ENCODE assay signal across 12 cellular contexts in genomic region chr16:11350531-11351335, GRCh38. TPM values are rescaled to one million over a fixed set of nuclear protein-coding genes. Genes with fewer than 3 reads are reported as not detected.
DNase-seq lines count a peak whose midpoint lies in the region; ATAC-seq, FAIRE-seq and TF ChIP-seq lines count a peak whose summit lies in the region.
"Had no signal": no experiment of that assay in that cellular context is flagged by ENCODE, and none has a peak within 500 bp of the region (broad histone marks: within the 10 kb centered on the region; RNA-seq: fewer than 3 reads in every experiment).

No MANE protein-coding gene starts in this region.

- FAIRE-seq in K562 (lab: Jason Lieb, UNC): no peak

- H3K9me3 Mint-ChIP-seq in stimulated activated memory B cell treated with anti-CD40 and anti-IgM and Interleukin-4, amounts not matched to agents 10 μg/mL and 1 μg/mL and 100 μg/mL, for 72 hours: no peaks in the 10 kb centered on the region
- H3K9me3 Mint-ChIP-seq: neural crest cell had no signal

- H3K4me2 ChIP-seq in K562 (ENCODE audit: insufficient read depth, low read length) (no peak overlapping the region), mesenchymal stem cell (ENCODE audit: low read length, poor library complexity, severe bottlenecking) (no peak overlapping the region)

- H2BK15ac ChIP-seq in mesenchymal stem cell (ENCODE audit: low read depth, poor library complexity, severe bottlenecking): no peak overlapping the region

- H2AFZ ChIP-seq in K562 (ENCODE audit: low read depth, low read length) (no peak overlapping the region), mesenchymal stem cell (ENCODE audit: low read depth, low read length) (no peak overlapping the region)

- H3K27me3 ChIP-seq in K562 (ENCODE audit: control insufficient read depth in 2 of 2, insufficient read depth in 2 of 2, low read length in 2 of 2): no peaks in the 10 kb centered on the region
- H3K27me3 ChIP-seq in mesenchymal stem cell (ENCODE audit: control insufficient read depth in 1 of 2, insufficient read depth in 1 of 2, low read length in 2 of 2): no peaks in the 10 kb centered on the region
- H3K27me3 ChIP-seq in transverse colon: no peaks in the 10 kb centered on the region
- H3K27me3 ChIP-seq in MG63: no peaks in the 10 kb centered on the region

- H3K4me3 ChIP-seq in HFF-Myc (replicated peaks; ENCODE audit: low read depth, low read length) (peak overlapping the region; percentile 26), K562 (no peak overlapping the region), mesenchymal stem cell (ENCODE audit: insufficient read depth in 1 of 2, low read depth in 1 of 2, low read length in 2 of 2) (peak overlapping the region in 1 of 2 experiments; percentile 59), transverse colon (no peak overlapping the region), MG63 (no peak overlapping the region)

- no peaks in the 10 kb centered on the region; the same call in 1 of the 2 replicates for H4K20me1 ChIP-seq in K562 (replicated peaks; ENCODE audit: control insufficient read depth, insufficient read depth, low read length)

- H3K9me3 ChIP-seq in K562 (replicated peaks; ENCODE audit: control insufficient read depth, insufficient read depth, low read depth, low read length) (no peaks in the 10 kb centered on the region; the same call in 1 of the 2 replicates), mesenchymal stem cell (ENCODE audit: control insufficient read depth, low read length) (no peaks in the 10 kb centered on the region), transverse colon (no peaks in the 10 kb centered on the region), MG63 (0 out of 2 replicates have a peak, but pooled peaks cover 1% of the 10 kb centered on the region)

- peaks cover 17% of the 10 kb centered on the region for H3K79me2 ChIP-seq in K562 (ENCODE audit: control insufficient read depth, insufficient read depth, low read length)

- POLR2A ChIA-PET in K562 (lab: Yijun Ruan, JAX): interaction anchor here (0.5 kb wide), 1 partner anchor 513 kb away, joined by 3 read pairs; no protein-coding TSS in a partner anchor

- H3K9me1 ChIP-seq in K562 (ENCODE audit: control insufficient read depth, insufficient read depth, low read length): no peaks in the 10 kb centered on the region

- ATAC-seq in K562 (no peak), GM19035 (IDR thresholded peaks at IDR 0.05; ENCODE audit: unreplicated experiment) (no peak)
- ATAC-seq in stimulated activated memory B cell treated with anti-CD40 and anti-IgM and Interleukin-4, amounts not matched to agents 10 μg/mL and 1 μg/mL and 100 μg/mL, for 72 hours: no peak

- no peak overlapping the region for H2BK5ac ChIP-seq in mesenchymal stem cell (ENCODE audit: low read depth, low read length, poor library complexity, severe bottlenecking)

- no peak overlapping the region for H3K27ac Mint-ChIP-seq in stimulated activated memory B cell treated with anti-CD40 and anti-IgM and Interleukin-4, amounts not matched to agents 10 μg/mL and 1 μg/mL and 100 μg/mL, for 72 hours

- H3K27me3 Mint-ChIP-seq in stimulated activated memory B cell treated with anti-CD40 and anti-IgM and Interleukin-4, amounts not matched to agents 10 μg/mL and 1 μg/mL and 100 μg/mL, for 72 hours: no peaks in the 10 kb centered on the region

- DNase-seq in HFF-Myc (ENCODE audit: extremely low read depth, low read depth) (peak; percentile 90), K562 (ENCODE audit: extremely low read depth in 1 of 4, low spot score in 3 of 4) (no peak), mesenchymal stem cell (peak; percentile 73), transverse colon (no peak), MG63 (no peak)
- DNase-seq: activated CD4-positive, alpha-beta T cell treated with anti-CD3 and anti-CD28 coated beads for 1 hour; KG1; NCI-H2171 treated with DMSO at 0.1 percent for 48 hours; stimulated activated CD4-positive, alpha-beta T cell treated with anti-CD3 and anti-CD28 coated beads, Interleukin-2, amount 100 ng/mL, for 48 hours had no signal

- peak overlapping the region in 1 of 2 experiments; percentile 20 for H3K4ac ChIP-seq in mesenchymal stem cell (ENCODE audit: low read depth in 1 of 2, low read length in 2 of 2)

- no peak overlapping the region for H2AK5ac ChIP-seq in mesenchymal stem cell (ENCODE audit: low read length, severe bottlenecking)

- H3K36me3 ChIP-seq in K562 (ENCODE audit: control insufficient read depth, insufficient read depth, low read length): peaks cover 9% of the 10 kb centered on the region; the same call in 1 of the 3 replicates
- no peaks in the 10 kb centered on the region for H3K36me3 ChIP-seq in mesenchymal stem cell (ENCODE audit: control insufficient read depth in 1 of 2, insufficient read depth in 2 of 2, low read depth in 1 of 2, low read length in 2 of 2)
- no peaks in the 10 kb centered on the region for H3K36me3 ChIP-seq in transverse colon
- peaks cover 16% of the 10 kb centered on the region for H3K36me3 ChIP-seq in MG63

- peak overlapping the region; percentile 50 for H2BK120ac ChIP-seq in mesenchymal stem cell (ENCODE audit: low read depth, low read length)

- H3K23ac ChIP-seq in mesenchymal stem cell (ENCODE audit: low read length in 2 of 2): no peak overlapping the region

- TF ChIP-seq CTCF in HFF-Myc (IDR thresholded peaks at IDR 0.05; ENCODE audit: low read depth, low read length, missing control alignments) (no peak), K562 (IDR thresholded peaks at IDR 0.05 in 2 of 3, conservative IDR thresholded peaks at IDR 0.05 in 1 of 3; ENCODE audit: insufficient read depth in 2 of 3, low read depth in 1 of 3, low read length in 3 of 3) (no peak), transverse colon (IDR thresholded peaks at IDR 0.05) (no peak)

- H3K4me3 Mint-ChIP-seq in stimulated activated memory B cell treated with anti-CD40 and anti-IgM and Interleukin-4, amounts not matched to agents 10 μg/mL and 1 μg/mL and 100 μg/mL, for 72 hours: no peak overlapping the region

- peak overlapping the region in 1 of 2 experiments; percentile 65 for H2BK12ac ChIP-seq in mesenchymal stem cell (ENCODE audit: low read length in 2 of 2)

- CTCF ChIA-PET in K562 (lab: Yijun Ruan, JAX; ENCODE audit: low intra/inter-chr PET ratio): no interaction called here

- WGBS in K562 (ENCODE audit: insufficient coverage, low coverage, missing lambda C conversion rate): 73% methylated on average over 11 of the region's 13 CpGs
- 42% methylated on average over 9 of the region's 13 CpGs for WGBS in mesenchymal stem cell
- WGBS in transverse colon (ENCODE audit: low coverage in 1 of 2), 2 donors: 64 to 89% methylated on average over 9 to 13 of the region's 13 CpGs

- peaks cover 72% of the 10 kb centered on the region for H3K4me1 Mint-ChIP-seq in stimulated activated memory B cell treated with anti-CD40 and anti-IgM and Interleukin-4, amounts not matched to agents 10 μg/mL and 1 μg/mL and 100 μg/mL, for 72 hours

- peak overlapping the region; percentile 78 for H4K8ac ChIP-seq in mesenchymal stem cell (ENCODE audit: low read length)

- H3K79me1 ChIP-seq in mesenchymal stem cell (replicated peaks; ENCODE audit: low read length, poor library complexity, severe bottlenecking): peaks cover 25% of the 10 kb centered on the region

- TF ChIP-seq POLR2A in K562 (conservative IDR thresholded peaks at IDR 0.05) (no peak), transverse colon (IDR thresholded peaks at IDR 0.05) (no peak)

- peak overlapping the region; percentile 65 to 66 for H3K18ac ChIP-seq in mesenchymal stem cell (ENCODE audit: low read depth in 1 of 2, low read length in 2 of 2)

- TF ChIP-seq EP300 in K562 (IDR thresholded peaks at IDR 0.05; ENCODE audit: low read length) (no peak), transverse colon (IDR thresholded peaks at IDR 0.05; ENCODE audit: low read depth) (no peak)

- no TSS peak for BruUV-seq in K562 (replicated peaks; lab: Mats Ljungman, UMichigan)

- H3K9ac ChIP-seq in K562 (ENCODE audit: insufficient read depth in 1 of 2, low read depth in 2 of 2, low read length in 2 of 2) (no peak overlapping the region), mesenchymal stem cell (ENCODE audit: low read length) (peak overlapping the region; percentile 82)

- no peak overlapping the region for H3K27ac ChIP-seq in K562 (ENCODE audit: extremely low read depth, low read depth, low read length)
- no peak overlapping the region for H3K27ac ChIP-seq in mesenchymal stem cell (ENCODE audit: low read length, poor library complexity, severe bottlenecking)
- H3K27ac ChIP-seq in transverse colon: peak overlapping the region; percentile 34 to 81 (median 70)

- intact Hi-C loops in K562 (cut with micrococcal nuclease) (no loop called here), transverse colon (cut with DNase I; ENCODE audit: low total_unique reads) (loop anchor here (10.0 kb wide), 2 partner anchors 96 to 376 kb away; partner anchors contain the start of gene SOCS1)

- peaks cover 16% of the 10 kb centered on the region for H3K36me3 Mint-ChIP-seq in stimulated activated memory B cell treated with anti-CD40 and anti-IgM and Interleukin-4, amounts not matched to agents 10 μg/mL and 1 μg/mL and 100 μg/mL, for 72 hours

- peak overlapping the region; percentile 70 for H4K91ac ChIP-seq in mesenchymal stem cell (ENCODE audit: low read length)

- no peak overlapping the region for H3K14ac ChIP-seq in mesenchymal stem cell (ENCODE audit: low read length in 2 of 2)

- TF ChIP-seq RAD21 in K562 (CRISPR knock-in tag; conservative IDR thresholded peaks at IDR 0.05 in 1 of 2, IDR thresholded peaks at IDR 0.05 in 1 of 2): no peak

- H3K4me1 ChIP-seq in K562 (replicated peaks in 1 of 2; ENCODE audit: control insufficient read depth in 2 of 2, insufficient read depth in 2 of 2, low read length in 2 of 2) (peaks cover 20 to 23% of the 10 kb centered on the region in 2 experiments), mesenchymal stem cell (ENCODE audit: control insufficient read depth, insufficient read depth, low read depth, low read length) (peaks cover 10% of the 10 kb centered on the region), transverse colon (peaks cover 12 to 36% (median 19%) of the 10 kb centered on the region in 4 donors)

- in situ Hi-C loops in K562 (cut with MboI) (loop anchor here (5.0 kb wide), 1 partner anchor 88 kb away; no protein-coding TSS in a partner anchor), transverse colon (cut with MboI; ENCODE audit: low pct_ligation_motif_present in 1 of 4, low pct_unique_long_range_greater_than_20kb in 1 of 4, low sequenced_read_pairs in 3 of 4) (loop anchor here (10.0 to 25.0 kb wide), 3 partner anchors 88 to 388 kb away; partner anchors contain the start of genes PRM3 (in 2 of the 4), SOCS1 (in 2 of the 4) and TNP2 (in 2 of the 4))

RNA-seq across cellular contexts. Expression of gene RMI2, which starts 5.5 kb away (rescaled TPM):
- 15.0 and 19.5 TPM in 2 replicates for total RNA-seq in K562 (2011; cell fraction: chromatin; rRNA removed; ENCODE audit: low replicate concordance)
- 8.7 and 9.6 TPM in 2 replicates for total RNA-seq in K562 (2011; cell fraction: nucleolus; rRNA removed)
- total RNA-seq in K562 (2011; cell fraction: nucleoplasm; rRNA removed): 13.8 and 19.5 TPM in 2 replicates
- total RNA-seq in K562 (2014; rRNA removed) (23.2 and 35.2 TPM in 2 replicates), K562 (2014; rRNA removed; fragmentation: Illumina TruSeq; extraction: Trizol) (32.6 and 39.9 TPM in 2 replicates), K562 (2015; rRNA removed; fragmentation: Illumina TruSeq; extraction: Trizol) (16.1 and 16.4 TPM in 2 replicates), K562 (2021) (33.7 and 38.8 TPM in 2 replicates), transverse colon (1 to 10 TPM in 2 of 4 donors, not detected in 2; 2.3 to 2.9 TPM)
- polyA plus RNA-seq in K562 (2011; rRNA removed) (27.4 and 35.0 TPM in 2 replicates), K562 (2014; fragmentation: Illumina TruSeq; extraction: Trizol) (43.4 and 48.8 TPM in 2 replicates), K562 (2014; fragmentation: Nextera tagmentation; extraction: Ambion mirVana) (10 to 100 TPM in 1 of 2 experiments, 1 to 10 TPM in 1; 8.0 to 10.3 TPM), K562 (2014; rRNA removed) (32.5 and 36.9 TPM in 2 replicates)
- polyA plus RNA-seq in K562 (2011; cell fraction: cytosol; rRNA removed): 12.1 and 25.8 TPM in 2 replicates
- 9.6 and 15.0 TPM in 2 replicates for polyA plus RNA-seq in K562 (2011; cell fraction: nucleus; rRNA removed)
- polyA plus RNA-seq in K562 (2012): 37.1 and 50.2 TPM in 2 replicates
- polyA minus RNA-seq in K562 (2011; rRNA and poly(A)+ RNA removed): 18.2 and 19.3 TPM in 2 replicates
- 7.6 and 8.6 TPM in 2 replicates for polyA minus RNA-seq in K562 (2011; cell fraction: cytosol; rRNA and poly(A)+ RNA removed)
- 3.9 and 8.6 TPM in 2 replicates for polyA minus RNA-seq in K562 (2011; cell fraction: nucleus; rRNA and poly(A)+ RNA removed)
- polyA plus RNA-seq in mesenchymal stem cell (2013, experiment 1 of 2): 4.6 TPM
- polyA plus RNA-seq in mesenchymal stem cell (2013, experiment 2 of 2): 4.4 TPM
- 25.8 and 27.4 TPM in 2 replicates for total RNA-seq in MG63 (2014; rRNA removed; shearing (Covaris generic); ENCODE audit: low replicate concordance)

Comparison
In these comparisons a context has a peak if more than half of its experiments do, and no peak if none do; other contexts are left out.
1. DNase-seq: peak in HFF-Myc (single experiment) and mesenchymal stem cell (single experiment); none in K562 (0 of 4), transverse colon (single experiment) and MG63 (single experiment).
2. H3K27ac ChIP-seq: peak in transverse colon (4 of 4); none in K562 (single experiment) and mesenchymal stem cell (single experiment).